Comparison of ENCODE assay signal across 21 cellular contexts in the genomic region with DNA sequence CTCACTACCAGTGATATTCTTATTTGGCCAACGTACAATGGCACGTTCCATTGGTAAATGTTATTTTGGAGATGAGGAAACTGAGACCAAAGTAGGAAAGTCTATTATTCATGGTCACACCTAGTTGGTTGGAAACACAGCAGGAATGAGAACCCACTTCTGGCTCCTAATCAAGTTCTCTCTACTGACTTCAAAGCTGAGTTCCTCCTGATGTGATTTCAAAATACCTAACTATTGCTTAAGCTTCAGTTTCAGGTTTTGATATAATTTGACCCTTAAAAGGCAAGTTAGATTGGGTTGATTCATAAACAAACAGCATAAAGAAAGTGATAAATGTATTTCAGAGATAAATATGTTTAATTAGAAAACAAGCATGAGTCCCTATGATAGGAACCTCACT.
"Had no signal": no experiment of that assay in that cellular context is flagged by ENCODE, and none has a peak within 500 bp of the region (broad histone marks: within the 10 kb centered on the region; RNA-seq: fewer than 3 reads in every experiment).

No MANE protein-coding gene starts in this region.

- H3K36me3 Mint-ChIP-seq: immature natural killer cell, mesothelial cell of epicardium, naive B cell had no signal

- ATAC-seq: effector memory CD8-positive, alpha-beta T cell; foreskin keratinocyte; gastroesophageal sphincter; heart left ventricle; left colon; left lung; left ventricle myocardium superior; lower lobe of right lung; mucosa of descending colon had no signal

- H3K4me1 Mint-ChIP-seq: immature natural killer cell, naive B cell had no signal

- DNase-seq: colonic mucosa; cortex of kidney; effector CD8-positive, alpha-beta T cell; effector memory CD8-positive, alpha-beta T cell; foreskin keratinocyte; heart left ventricle; hypothalamus; immature natural killer cell; islet precursor cell; kidney; kidney glomerular epithelial cell; left colon; left lung; left ventricle myocardium superior; lower lobe of right lung; mesenchymal stem cell; mucosa of descending colon; naive B cell had no signal

- H3K27ac Mint-ChIP-seq: dendritic cell treated with granulocyte-macrophage colony-stimulating factor and Interleukin-4, amounts not matched to agents 40 ng/mL and 50 ng/mL, for 4 days; effector memory CD8-positive, alpha-beta T cell; immature natural killer cell; mesothelial cell of epicardium; naive B cell had no signal

- H3K9me3 Mint-ChIP-seq: dendritic cell treated with granulocyte-macrophage colony-stimulating factor and Interleukin-4, amounts not matched to agents 40 ng/mL and 50 ng/mL, for 4 days; effector memory CD8-positive, alpha-beta T cell had no signal

- H3K4me3 Mint-ChIP-seq: dendritic cell treated with granulocyte-macrophage colony-stimulating factor and Interleukin-4, amounts not matched to agents 40 ng/mL and 50 ng/mL, for 4 days; effector memory CD8-positive, alpha-beta T cell; immature natural killer cell; mesothelial cell of epicardium; naive B cell had no signal
